Comparison of ENCODE assay signal across 31 cellular contexts in the genomic region with DNA sequence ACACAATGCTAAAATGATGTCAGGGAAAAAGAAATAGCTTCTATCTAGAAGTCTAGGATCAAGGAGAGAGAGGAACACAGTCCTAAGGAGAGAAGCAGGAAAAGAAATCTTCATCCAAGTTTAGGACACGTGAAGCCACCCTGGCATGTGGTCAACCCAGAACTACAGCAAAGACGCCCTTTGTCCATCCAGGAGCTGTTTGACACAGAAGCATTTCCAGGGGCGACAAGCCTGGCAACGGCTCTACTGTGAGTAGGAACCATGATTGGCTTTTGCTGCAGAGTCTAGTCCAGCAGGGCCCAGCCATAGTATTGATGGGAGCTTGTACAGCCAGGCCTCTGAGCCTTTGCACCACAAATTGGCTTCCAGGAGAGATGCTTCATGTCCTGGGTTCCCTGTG.
"Had no signal": no experiment of that assay in that cellular context is flagged by ENCODE, and none has a peak within 500 bp of the region (broad histone marks: within the 10 kb centered on the region; RNA-seq: fewer than 3 reads in every experiment).

No MANE protein-coding gene starts in this region.

- DNase-seq: activated B cell treated with CpG ODN at 0.5 μM for 24 hours; activated CD4-positive, alpha-beta memory T cell treated with anti-CD3 and anti-CD28 coated beads, Interleukin-2, amount 10 ng/mL, durations not matched to agents 7 days and 5 days; activated CD4-positive, alpha-beta T cell treated with anti-CD3 and anti-CD28 coated beads for 48 hours; activated CD4-positive, CD25-positive, alpha-beta regulatory T cell treated with anti-CD3 and anti-CD28 coated beads, Interleukin-2, amount 50 U/mL, for 72 hours; activated CD8-positive, alpha-beta memory T cell treated with anti-CD3 and anti-CD28 coated beads for 24 hours; activated CD8-positive, alpha-beta memory T cell treated with anti-CD3 and anti-CD28 coated beads, Interleukin-2, amount 10 ng/mL, durations not matched to agents 7 days and 5 days; activated CD8-positive, alpha-beta memory T cell treated with anti-CD3 and anti-CD28 coated beads, Interleukin-2, amount 50 U/mL, for 48 hours; activated effector memory CD4-positive, alpha-beta T cell treated with Interleukin-2 at 50 U/mL for 16 hours; activated naive CD4-positive, alpha-beta T cell treated with anti-CD3 and anti-CD28 coated beads, Interleukin-2, amount 10 ng/mL, durations not matched to agents 7 days and 5 days; activated naive CD8-positive, alpha-beta T cell treated with anti-CD3 and anti-CD28 coated beads, Interleukin-2, amount 50 U/mL, for 24 hours; activated T-cell treated with anti-CD3 and anti-CD28 coated beads, Interleukin-2, amount 50 U/mL, for 48 hours; aorta; Karpas-422; KBM-7; NCI-H1105; NCI-H1417 treated with DMSO at 0.1 percent for 48 hours; NCI-H187 treated with DMSO at 0.1 percent for 48 hours; NCI-H2081; NCI-H226; NCI-H446 treated with DMSO at 0.1 percent for 48 hours; NCI-H524 treated with DMSO at 0.1 percent for 48 hours; PC-9; SIG-M5; SW 1271; T-helper 1 cell; T-helper 2 cell; T-helper 9 cell had no signal

- ATAC-seq: activated CD8-positive, alpha-beta memory T cell treated with anti-CD3 and anti-CD28 coated beads, Interleukin-2, amount 10 ng/mL, durations not matched to agents 7 days and 5 days; activated naive CD8-positive, alpha-beta T cell treated with anti-CD3 and anti-CD28 coated beads, Interleukin-2, amount 50 U/mL, for 24 hours; Right ventricle myocardium inferior had no signal

- H3K4me3 ChIP-seq: cardiac muscle cell, PC-9 had no signal

- H3K4me2 ChIP-seq: PC-9 had no signal

- H3K36me3 ChIP-seq: cardiac muscle cell had no signal

- H3K27me3 ChIP-seq: cardiac muscle cell had no signal

- H3K27ac ChIP-seq: cardiac muscle cell, PC-9, RWPE1, VCaP had no signal
